In the genomic region with DNA sequence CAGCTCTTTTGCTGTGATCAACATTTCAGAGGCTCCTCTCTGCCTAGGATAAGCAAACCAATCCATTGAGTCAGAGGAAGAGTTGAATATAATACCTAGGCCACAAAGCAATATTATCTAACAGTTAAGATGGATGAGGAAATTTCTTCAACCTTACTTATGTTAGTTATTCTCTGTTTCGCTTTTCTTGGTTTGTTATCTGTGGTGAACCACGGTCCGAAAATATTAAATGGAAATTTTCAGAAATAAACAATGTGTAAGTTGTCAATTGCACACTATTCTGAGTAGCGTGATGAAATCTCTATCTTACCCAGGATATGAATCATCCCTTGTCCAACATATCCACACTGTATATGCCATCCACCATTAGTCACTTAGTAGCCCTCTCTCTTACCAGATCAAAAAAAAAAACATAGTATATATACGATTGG, we compare ENCODE assay signal across 13 cellular contexts. TPM values are rescaled to one million over a fixed set of nuclear protein-coding genes. Genes with fewer than 3 reads are reported as not detected.
DNase-seq lines count a peak whose midpoint lies in the region; TF ChIP-seq lines count a peak whose summit lies in the region.
"Had no signal": no experiment of that assay in that cellular context is flagged by ENCODE, and none has a peak within 500 bp of the region (broad histone marks: within the 10 kb centered on the region; RNA-seq: fewer than 3 reads in every experiment).

No MANE protein-coding gene starts in this region.

- in situ Hi-C loops in SK-MEL-5 (cut with HindIII; ENCODE audit: low pct_unique_long_range_greater_than_20kb, low sequenced_read_pairs) = no loop called here

- no peaks in the 10 kb centered on the region for H3K9me3 Mint-ChIP-seq in MCF 10A (ENCODE audit: unreplicated experiment)
- H3K9me3 Mint-ChIP-seq: activated naive CD4-positive, alpha-beta T cell treated with anti-CD3 and anti-CD28 coated beads, Interleukin-2, amount 50 U/mL, for 24 hours; H9 had no signal

- H3K4me3 ChIP-seq in breast epithelium (no peak overlapping the region), fibroblast of pulmonary artery (replicated peaks; ENCODE audit: low read depth, low read length) (peak overlapping the region; percentile 2), WERI-Rb-1 (ENCODE audit: low read depth, low read length) (no peak overlapping the region)
- H3K4me3 ChIP-seq: thoracic aorta had no signal

- no peak for TF ChIP-seq CTCF in MCF 10A (IDR thresholded peaks at IDR 0.05; ENCODE audit: unreplicated experiment)
- no peak for TF ChIP-seq CTCF in breast epithelium (IDR thresholded peaks at IDR 0.05)
- TF ChIP-seq CTCF in fibroblast of pulmonary artery (IDR thresholded peaks at IDR 0.05; ENCODE audit: low read length, missing control alignments) = no peak
- TF ChIP-seq CTCF in WERI-Rb-1 (IDR thresholded peaks at IDR 0.05; ENCODE audit: low read depth, low read length) = no peak

- no TSS peak for BruUV-seq in MCF 10A (replicated peaks; lab: Mats Ljungman, UMichigan)

- DNase-seq in MCF 10A (ENCODE audit: unreplicated experiment) = peak; percentile 87
- DNase-seq in breast epithelium (ENCODE audit: low spot score in 2 of 2) = no peak
- peak; percentile 56 for DNase-seq in SK-MEL-5 (ENCODE audit: low read depth, low spot score)
- DNase-seq in fibroblast of pulmonary artery (ENCODE audit: low read depth) = peak; percentile 82
- peak; percentile 31 for DNase-seq in stromal cell of bone marrow (ENCODE audit: low read depth)
- no peak for DNase-seq in NCI-H2196 treated with DMSO at 0.1 percent for 48 hours (lab: John Stamatoyannopoulos, UW; ENCODE audit: unreplicated experiment)
- no peak for DNase-seq in WERI-Rb-1
- no peak for DNase-seq in GF-D8 (lab: John Stamatoyannopoulos, UW)
- DNase-seq: activated CD4-positive, alpha-beta T cell treated with anti-CD3 and anti-CD28 coated beads for 1 hour; H9; NCI-H1105 treated with DMSO at 0.1 percent for 48 hours had no signal

- peaks cover 13% of the 10 kb centered on the region for H3K4me1 Mint-ChIP-seq in MCF 10A (ENCODE audit: insufficient read depth, unreplicated experiment)

- H3K27me3 ChIP-seq in breast epithelium = peaks cover 3 to 30% of the 10 kb centered on the region in 2 donors
- H3K27me3 ChIP-seq in WERI-Rb-1 (ENCODE audit: insufficient read depth, low read depth, severe bottlenecking) = peaks cover 7% of the 10 kb centered on the region

- POLR2A ChIA-PET in MCF 10A (lab: Yijun Ruan, JAX) = interaction anchor here (0.6 to 8.6 kb wide), 10 partner anchors 12 to 807 kb away, joined by 3 to 67 read pairs (median 4); a partner anchor contains a TSS

- H3K27ac Mint-ChIP-seq in MCF 10A (ENCODE audit: low read depth, unreplicated experiment) = peak overlapping the region; percentile 70
- H3K27ac Mint-ChIP-seq: activated naive CD4-positive, alpha-beta T cell treated with anti-CD3 and anti-CD28 coated beads, Interleukin-2, amount 50 U/mL, for 24 hours; H9 had no signal

- no peaks in the 10 kb centered on the region for H3K36me3 Mint-ChIP-seq in MCF 10A (ENCODE audit: insufficient read depth, unreplicated experiment)
- H3K36me3 Mint-ChIP-seq: activated naive CD4-positive, alpha-beta T cell treated with anti-CD3 and anti-CD28 coated beads, Interleukin-2, amount 50 U/mL, for 24 hours had no signal

- no peaks in the 10 kb centered on the region for H3K27me3 Mint-ChIP-seq in MCF 10A (ENCODE audit: insufficient read depth, unreplicated experiment)

- H3K36me3 ChIP-seq in breast epithelium = no peaks in the 10 kb centered on the region
- H3K36me3 ChIP-seq in WERI-Rb-1 = no peaks in the 10 kb centered on the region
- H3K36me3 ChIP-seq: thoracic aorta had no signal

- intact Hi-C loops in MCF 10A (cut with micrococcal nuclease) = loop anchor here (1.0 to 10.0 kb wide), 3 partner anchors 43 to 425 kb away; no protein-coding TSS in a partner anchor
- intact Hi-C loops in breast epithelium (cut with DNase I; ENCODE audit: low total_unique reads) = no loop called here

- H3K27ac ChIP-seq in breast epithelium (no peak overlapping the region), WERI-Rb-1 (no peak overlapping the region)
- H3K27ac ChIP-seq: thoracic aorta had no signal

- no peaks in the 10 kb centered on the region for H3K9me3 ChIP-seq in breast epithelium
- H3K9me3 ChIP-seq in WERI-Rb-1 (ENCODE audit: severe bottlenecking) = peaks cover 2% of the 10 kb centered on the region
- H3K9me3 ChIP-seq: thoracic aorta had no signal

- CTCF ChIA-PET in MCF 10A (lab: Yijun Ruan, JAX) = interaction anchor here (1.0 to 3.0 kb wide), 5 partner anchors 10 to 109 kb away, joined by 3 to 20 read pairs (median 5); no protein-coding TSS in a partner anchor

- TF ChIP-seq POLR2A in breast epithelium (IDR thresholded peaks at IDR 0.05) = no peak

- H3K4me1 ChIP-seq in breast epithelium = no peaks in the 10 kb centered on the region

- H3K4me3 Mint-ChIP-seq in MCF 10A (ENCODE audit: unreplicated experiment) = no peak overlapping the region

RNA-seq across cellular contexts. Expression of a gene that starts 1.5 kb away (rescaled TPM):
- 14.1 and 15.3 TPM in 2 replicates for total RNA-seq in MCF 10A (2022)
- total RNA-seq in breast epithelium = 1 to 10 TPM in 2 of 3 donors, under 1 TPM in 1; 0.66 to 1.8 (median 1.8) TPM
- 1.3 and 1.6 TPM in 2 replicates for total RNA-seq in SK-MEL-5 (2014; rRNA removed; shearing (Covaris generic))
- 2.0 and 2.8 TPM in 2 replicates for polyA plus RNA-seq in SK-MEL-5 (2015; cell fraction: cytosol; rRNA removed)
- 0.65 and 0.93 TPM in 2 replicates for polyA plus RNA-seq in SK-MEL-5 (2015; cell fraction: nucleus; rRNA removed)

RNA-seq across cellular contexts. Expression of a gene that starts 12.4 kb away (rescaled TPM):
- total RNA-seq in MCF 10A (2022) (39.9 and 41.8 TPM in 2 replicates), breast epithelium (10 to 100 TPM; 31.8 to 48.7 (median 40.3) TPM)
- total RNA-seq in SK-MEL-5 (2014; rRNA removed; shearing (Covaris generic)) = 57.8 and 58.4 TPM in 2 replicates
- polyA plus RNA-seq in SK-MEL-5 (2015; cell fraction: cytosol; rRNA removed) = 30.0 and 34.8 TPM in 2 replicates
- 43.6 and 62.7 TPM in 2 replicates for polyA plus RNA-seq in SK-MEL-5 (2015; cell fraction: nucleus; rRNA removed)

Comparison
In these comparisons a context has a peak if more than half of its experiments do, and no peak if none do; other contexts are left out.
1. DNase-seq: peak in MCF 10A (single experiment), SK-MEL-5 (single experiment), fibroblast of pulmonary artery (single experiment) and stromal cell of bone marrow (single experiment); none in breast epithelium (0 of 2), NCI-H2196 treated with DMSO at 0.1 percent for 48 hours (single experiment), WERI-Rb-1 (single experiment) and GF-D8 (single experiment).